ENCODE assay signal across 22 cellular contexts in genomic region chr16:75578725-75579124, GRCh38. TPM values are rescaled to one million over a fixed set of nuclear protein-coding genes. Genes with fewer than 3 reads are reported as not detected.
"Had no signal": no experiment of that assay in that cellular context is flagged by ENCODE, and none has a peak within 500 bp of the region (broad histone marks: within the 10 kb centered on the region; RNA-seq: fewer than 3 reads in every experiment).

No MANE protein-coding gene starts in this region.

- H3K9me3 ChIP-seq: ascending aorta, colonic mucosa, gastrocnemius medialis, heart right ventricle, left ventricle myocardium inferior, prostate gland, right lobe of liver, SJCRH30, spleen, testis, upper lobe of right lung had no signal

- H3K27ac Mint-ChIP-seq: activated naive CD8-positive, alpha-beta T cell treated with anti-CD3 and anti-CD28 coated beads, Interleukin-2, amount 10 ng/mL, durations not matched to agents 7 days and 5 days; natural killer cell treated with Interleukin-12 subunit alpha and Interleukin-12 subunit beta and Interleukin-15 and Interleukin-18, amount 100 ng/mL, for 72 hours had no signal

- H3K4me1 ChIP-seq: ascending aorta, colonic mucosa, gastrocnemius medialis, prostate gland, right lobe of liver, SJCRH30, testis had no signal

- H3K27me3 ChIP-seq: ascending aorta, cardiac muscle cell, colonic mucosa, gastrocnemius medialis, heart right ventricle, right lobe of liver, SJCRH30, spleen, testis, upper lobe of right lung had no signal

- H3K9me3 Mint-ChIP-seq: activated naive CD8-positive, alpha-beta T cell treated with anti-CD3 and anti-CD28 coated beads, Interleukin-2, amount 10 ng/mL, durations not matched to agents 7 days and 5 days; natural killer cell treated with Interleukin-12 subunit alpha and Interleukin-12 subunit beta and Interleukin-15 and Interleukin-18, amount 100 ng/mL, for 72 hours had no signal

- DNase-seq: activated CD4-positive, alpha-beta T cell treated with anti-CD3 and anti-CD28 coated beads for 48 hours; activated CD8-positive, alpha-beta memory T cell treated with anti-CD3 and anti-CD28 coated beads, Interleukin-2, amount 10 ng/mL, durations not matched to agents 7 days and 5 days; activated naive CD8-positive, alpha-beta T cell treated with anti-CD3 and anti-CD28 coated beads, Interleukin-2, amount 10 ng/mL, durations not matched to agents 7 days and 5 days; colonic mucosa; gastrocnemius medialis; heart right ventricle; kidney; left ventricle myocardium inferior; mesenchymal stem cell; occipital lobe; right lobe of liver; SJCRH30; spleen; stimulated activated CD4-positive, alpha-beta T cell treated with anti-CD3 and anti-CD28 coated beads, Interleukin-1b, Interleukin-23, amount 100 ng/mL, for 48 hours; stimulated activated naive CD4-positive, alpha-beta T cell; testis; upper lobe of right lung; WERI-Rb-1 had no signal

- H3K27me3 Mint-ChIP-seq: activated CD8-positive, alpha-beta memory T cell treated with anti-CD3 and anti-CD28 coated beads, Interleukin-2, amount 10 ng/mL, durations not matched to agents 7 days and 5 days; activated naive CD8-positive, alpha-beta T cell treated with anti-CD3 and anti-CD28 coated beads, Interleukin-2, amount 10 ng/mL, durations not matched to agents 7 days and 5 days; natural killer cell treated with Interleukin-12 subunit alpha and Interleukin-12 subunit beta and Interleukin-15 and Interleukin-18, amount 100 ng/mL, for 72 hours had no signal

- ATAC-seq: activated CD8-positive, alpha-beta memory T cell treated with anti-CD3 and anti-CD28 coated beads, Interleukin-2, amount 10 ng/mL, durations not matched to agents 7 days and 5 days; gastrocnemius medialis; heart right ventricle; natural killer cell treated with Interleukin-12 subunit alpha and Interleukin-12 subunit beta and Interleukin-15 and Interleukin-18, amount 100 ng/mL, for 72 hours; right lobe of liver; upper lobe of right lung had no signal

- H3K4me3 ChIP-seq: ascending aorta, cardiac muscle cell, colonic mucosa, gastrocnemius medialis, heart right ventricle, left ventricle myocardium inferior, prostate gland, right lobe of liver, SJCRH30, spleen, testis, upper lobe of right lung had no signal

- H3K4me3 Mint-ChIP-seq: activated CD8-positive, alpha-beta memory T cell treated with anti-CD3 and anti-CD28 coated beads, Interleukin-2, amount 10 ng/mL, durations not matched to agents 7 days and 5 days; activated naive CD8-positive, alpha-beta T cell treated with anti-CD3 and anti-CD28 coated beads, Interleukin-2, amount 10 ng/mL, durations not matched to agents 7 days and 5 days; natural killer cell treated with Interleukin-12 subunit alpha and Interleukin-12 subunit beta and Interleukin-15 and Interleukin-18, amount 100 ng/mL, for 72 hours had no signal

- H3K36me3 ChIP-seq: prostate gland had no signal

- H3K27ac ChIP-seq: ascending aorta, cardiac muscle cell, colonic mucosa, gastrocnemius medialis, heart right ventricle, left ventricle myocardium inferior, prostate gland, right lobe of liver, SJCRH30, spleen, testis, upper lobe of right lung, WERI-Rb-1 had no signal

RNA-seq across cellular contexts. Expression of gene CHST5, which starts 42.8 kb away (rescaled TPM):
- total RNA-seq: activated naive CD8-positive, alpha-beta T cell treated with anti-CD3 and anti-CD28 coated beads, Interleukin-2, amount 10 ng/mL, durations not matched to agents 7 days and 5 days; ascending aorta; right lobe of liver; SJCRH30; upper lobe of right lung had no signal
